ENCODE assay signal across 1 cellular context in the genomic region with DNA sequence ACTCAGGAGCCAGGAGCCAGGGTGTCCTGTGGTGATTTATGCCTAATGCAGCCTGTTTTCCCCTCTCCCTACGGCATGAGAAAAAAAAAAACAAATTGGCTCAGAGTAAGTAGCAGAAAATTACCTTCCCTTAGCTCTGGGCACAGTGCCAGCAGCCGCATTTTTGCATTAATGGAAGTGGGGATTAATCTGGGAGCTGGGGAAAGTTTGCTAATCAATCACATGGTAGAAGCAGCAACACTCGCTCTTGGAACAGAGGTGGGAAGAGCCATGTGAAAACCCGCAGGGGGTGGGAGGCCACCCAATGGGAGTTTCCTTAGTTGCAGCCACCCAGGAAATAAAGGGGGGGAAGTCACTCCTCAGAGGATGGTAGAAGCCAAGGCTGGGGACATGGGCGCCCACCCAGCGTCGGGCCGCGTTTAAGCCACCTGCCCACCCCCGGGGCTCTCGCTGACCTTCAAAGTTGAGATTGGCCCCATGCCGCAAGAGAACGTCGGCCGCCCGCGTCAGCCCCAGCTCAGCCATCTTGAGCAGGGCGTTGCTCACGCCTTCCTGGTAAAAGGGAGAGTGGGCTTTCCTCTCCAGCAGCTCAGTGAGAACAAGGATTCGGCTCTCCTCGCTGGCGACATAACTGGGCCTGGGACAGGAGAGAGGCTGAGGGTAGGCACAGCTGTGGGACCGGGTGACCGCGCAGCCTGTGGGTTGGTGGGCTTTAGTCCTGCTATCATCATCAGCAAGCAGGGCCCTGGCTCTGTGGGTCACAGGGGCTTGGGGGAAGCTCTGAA.
TF ChIP-seq lines count a peak whose summit lies in the region.

No MANE protein-coding gene starts in this region.

TF ChIP-seq in HEK293, 187 proteins besides CTCF, POLR2A, EP300 and RAD21 (continued from another document and continues in another):
- TF ChIP-seq, protein P1, sequence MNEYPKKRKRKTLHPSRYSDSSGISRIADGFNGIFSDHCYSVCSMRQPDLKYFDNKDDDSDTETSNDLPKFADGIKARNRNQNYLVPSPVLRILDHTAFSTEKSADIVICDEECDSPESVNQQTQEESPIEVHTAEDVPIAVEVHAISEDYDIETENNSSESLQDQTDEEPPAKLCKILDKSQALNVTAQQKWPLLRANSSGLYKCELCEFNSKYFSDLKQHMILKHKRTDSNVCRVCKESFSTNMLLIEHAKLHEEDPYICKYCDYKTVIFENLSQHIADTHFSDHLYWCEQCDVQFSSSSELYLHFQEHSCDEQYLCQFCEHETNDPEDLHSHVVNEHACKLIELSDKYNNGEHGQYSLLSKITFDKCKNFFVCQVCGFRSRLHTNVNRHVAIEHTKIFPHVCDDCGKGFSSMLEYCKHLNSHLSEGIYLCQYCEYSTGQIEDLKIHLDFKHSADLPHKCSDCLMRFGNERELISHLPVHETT (tag by site-specific recombination; IDR thresholded peaks at IDR 0.05) = peak; percentile 80; the same call in 1 of the 2 replicates
- TF ChIP-seq ZNF610 (tag by site-specific recombination; IDR thresholded peaks at IDR 0.05; ENCODE audit: borderline replicate concordance) (peak; percentile 41; the same call in 1 of the 2 replicates), ZNF529 (tag by site-specific recombination; IDR thresholded peaks at IDR 0.05; ENCODE audit: insufficient replicate concordance) (no peak), ZNF626 (tag by site-specific recombination; IDR thresholded peaks at IDR 0.05) (no peak), ZSCAN30 (tag by site-specific recombination; IDR thresholded peaks at IDR 0.05) (no peak; the same call in 1 of the 2 replicates), ZNF701 (tag by site-specific recombination; IDR thresholded peaks at IDR 0.05) (no peak), ZNF391 (tag by site-specific recombination; IDR thresholded peaks at IDR 0.05; ENCODE audit: borderline replicate concordance, low read depth) (peak; percentile 61; the same call in 1 of the 2 replicates), ZNF266 (tag by site-specific recombination; IDR thresholded peaks at IDR 0.05; ENCODE audit: low read depth) (no peak), ZNF792 (tag by site-specific recombination; IDR thresholded peaks at IDR 0.05) (no peak), ZSCAN16 (tag by site-specific recombination; IDR thresholded peaks at IDR 0.05) (no peak), FEZF1 (tag by site-specific recombination; IDR thresholded peaks at IDR 0.05) (peak; percentile 70), ZNF423 (tag by site-specific recombination; IDR thresholded peaks at IDR 0.05) (peak; percentile 97), ZNF121 (tag by site-specific recombination; IDR thresholded peaks at IDR 0.05) (no peak), ZBTB48 (tag by site-specific recombination; IDR thresholded peaks at IDR 0.05) (peak; percentile 97), ZNF155 (tag by site-specific recombination; IDR thresholded peaks at IDR 0.05) (no peak), ZNF211 (tag by site-specific recombination; IDR thresholded peaks at IDR 0.05; ENCODE audit: low read depth) (no peak), KLF10 (tag by site-specific recombination; IDR thresholded peaks at IDR 0.05) (peak; percentile 92), ZNF37A (tag by site-specific recombination; IDR thresholded peaks at IDR 0.05) (peak; percentile 62; the same call in 1 of the 2 replicates), ZNF24 (tag by site-specific recombination; IDR thresholded peaks at IDR 0.05) (peak; percentile 88), MEIS1 (CRISPR knock-in tag; IDR thresholded peaks at IDR 0.05; ENCODE audit: borderline replicate concordance) (no peak), ZNF544 (tag by site-specific recombination; IDR thresholded peaks at IDR 0.05) (no peak), ZNF239 (tag by site-specific recombination; IDR thresholded peaks at IDR 0.05) (no peak), ZNF426 (tag by site-specific recombination; IDR thresholded peaks at IDR 0.05) (no peak), BCL11B (tag by site-specific recombination; IDR thresholded peaks at IDR 0.05; ENCODE audit: low read depth) (peak; percentile 76), ZNF514 (tag by site-specific recombination; IDR thresholded peaks at IDR 0.05) (no peak), HOXD13 (CRISPR knock-in tag; IDR thresholded peaks at IDR 0.05; ENCODE audit: borderline replicate concordance) (no peak), ZNF571 (tag by site-specific recombination; IDR thresholded peaks at IDR 0.05) (no peak), ZNF16 (tag by site-specific recombination; IDR thresholded peaks at IDR 0.05; ENCODE audit: low read depth) (no peak)
- TF ChIP-seq, protein P2, sequence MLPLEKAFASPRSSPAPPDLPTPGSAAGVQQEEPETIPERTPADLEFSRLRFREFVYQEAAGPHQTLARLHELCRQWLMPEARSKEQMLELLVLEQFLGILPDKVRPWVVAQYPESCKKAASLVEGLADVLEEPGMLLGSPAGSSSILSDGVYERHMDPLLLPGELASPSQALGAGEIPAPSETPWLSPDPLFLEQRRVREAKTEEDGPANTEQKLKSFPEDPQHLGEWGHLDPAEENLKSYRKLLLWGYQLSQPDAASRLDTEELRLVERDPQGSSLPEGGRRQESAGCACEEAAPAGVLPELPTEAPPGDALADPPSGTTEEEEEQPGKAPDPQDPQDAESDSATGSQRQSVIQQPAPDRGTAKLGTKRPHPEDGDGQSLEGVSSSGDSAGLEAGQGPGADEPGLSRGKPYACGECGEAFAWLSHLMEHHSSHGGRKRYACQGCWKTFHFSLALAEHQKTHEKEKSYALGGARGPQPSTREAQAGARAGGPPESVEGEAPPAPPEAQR (tag by site-specific recombination; IDR thresholded peaks at IDR 0.05) = no peak
- TF ChIP-seq, protein P3, sequence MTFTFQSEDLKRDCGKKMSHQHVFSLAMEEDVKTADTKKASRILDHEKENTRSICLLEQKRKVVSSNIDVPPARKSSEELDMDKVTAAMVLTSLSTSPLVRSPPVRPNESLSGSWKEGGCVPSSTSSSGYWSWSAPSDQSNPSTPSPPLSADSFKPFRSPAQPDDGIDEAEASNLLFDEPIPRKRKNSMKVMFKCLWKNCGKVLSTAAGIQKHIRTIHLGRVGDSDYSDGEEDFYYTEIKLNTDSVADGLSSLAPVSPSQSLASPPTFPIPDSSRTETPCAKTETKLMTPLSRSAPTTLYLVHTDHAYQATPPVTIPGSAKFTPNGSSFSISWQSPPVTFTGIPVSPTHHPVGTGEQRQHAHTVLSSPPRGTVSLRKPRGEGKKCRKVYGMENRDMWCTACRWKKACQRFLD (tag by site-specific recombination; IDR thresholded peaks at IDR 0.05) = no peak
- TF ChIP-seq, protein P4, sequence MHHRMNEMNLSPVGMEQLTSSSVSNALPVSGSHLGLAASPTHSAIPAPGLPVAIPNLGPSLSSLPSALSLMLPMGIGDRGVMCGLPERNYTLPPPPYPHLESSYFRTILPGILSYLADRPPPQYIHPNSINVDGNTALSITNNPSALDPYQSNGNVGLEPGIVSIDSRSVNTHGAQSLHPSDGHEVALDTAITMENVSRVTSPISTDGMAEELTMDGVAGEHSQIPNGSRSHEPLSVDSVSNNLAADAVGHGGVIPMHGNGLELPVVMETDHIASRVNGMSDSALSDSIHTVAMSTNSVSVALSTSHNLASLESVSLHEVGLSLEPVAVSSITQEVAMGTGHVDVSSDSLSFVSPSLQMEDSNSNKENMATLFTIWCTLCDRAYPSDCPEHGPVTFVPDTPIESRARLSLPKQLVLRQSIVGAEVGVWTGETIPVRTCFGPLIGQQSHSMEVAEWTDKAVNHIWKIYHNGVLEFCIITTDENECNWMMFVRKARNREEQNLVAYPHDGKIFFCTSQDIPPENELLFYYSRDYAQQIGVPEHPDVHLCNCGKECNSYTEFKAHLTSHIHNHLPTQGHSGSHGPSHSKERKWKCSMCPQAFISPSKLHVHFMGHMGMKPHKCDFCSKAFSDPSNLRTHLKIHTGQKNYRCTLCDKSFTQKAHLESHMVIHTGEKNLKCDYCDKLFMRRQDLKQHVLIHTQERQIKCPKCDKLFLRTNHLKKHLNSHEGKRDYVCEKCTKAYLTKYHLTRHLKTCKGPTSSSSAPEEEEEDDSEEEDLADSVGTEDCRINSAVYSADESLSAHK (tag by site-specific recombination; IDR thresholded peaks at IDR 0.05) = peak; percentile 82
- TF ChIP-seq, protein P5, sequence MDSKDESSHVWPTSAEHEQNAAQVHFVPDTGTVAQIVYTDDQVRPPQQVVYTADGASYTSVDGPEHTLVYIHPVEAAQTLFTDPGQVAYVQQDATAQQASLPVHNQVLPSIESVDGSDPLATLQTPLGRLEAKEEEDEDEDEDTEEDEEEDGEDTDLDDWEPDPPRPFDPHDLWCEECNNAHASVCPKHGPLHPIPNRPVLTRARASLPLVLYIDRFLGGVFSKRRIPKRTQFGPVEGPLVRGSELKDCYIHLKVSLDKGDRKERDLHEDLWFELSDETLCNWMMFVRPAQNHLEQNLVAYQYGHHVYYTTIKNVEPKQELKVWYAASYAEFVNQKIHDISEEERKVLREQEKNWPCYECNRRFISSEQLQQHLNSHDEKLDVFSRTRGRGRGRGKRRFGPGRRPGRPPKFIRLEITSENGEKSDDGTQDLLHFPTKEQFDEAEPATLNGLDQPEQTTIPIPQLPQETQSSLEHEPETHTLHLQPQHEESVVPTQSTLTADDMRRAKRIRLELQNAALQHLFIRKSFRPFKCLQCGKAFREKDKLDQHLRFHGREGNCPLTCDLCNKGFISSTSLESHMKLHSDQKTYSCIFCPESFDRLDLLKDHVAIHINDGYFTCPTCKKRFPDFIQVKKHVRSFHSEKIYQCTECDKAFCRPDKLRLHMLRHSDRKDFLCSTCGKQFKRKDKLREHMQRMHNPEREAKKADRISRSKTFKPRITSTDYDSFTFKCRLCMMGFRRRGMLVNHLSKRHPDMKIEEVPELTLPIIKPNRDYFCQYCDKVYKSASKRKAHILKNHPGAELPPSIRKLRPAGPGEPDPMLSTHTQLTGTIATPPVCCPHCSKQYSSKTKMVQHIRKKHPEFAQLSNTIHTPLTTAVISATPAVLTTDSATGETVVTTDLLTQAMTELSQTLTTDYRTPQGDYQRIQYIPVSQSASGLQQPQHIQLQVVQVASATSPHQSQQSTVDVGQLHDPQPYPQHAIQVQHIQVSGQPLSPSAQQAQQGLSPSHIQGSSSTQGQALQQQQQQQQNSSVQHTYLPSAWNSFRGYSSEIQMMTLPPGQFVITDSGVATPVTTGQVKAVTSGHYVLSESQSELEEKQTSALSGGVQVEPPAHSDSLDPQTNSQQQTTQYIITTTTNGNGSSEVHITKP (tag by site-specific recombination; IDR thresholded peaks at IDR 0.05) = peak; percentile 99
- TF ChIP-seq, protein P6, sequence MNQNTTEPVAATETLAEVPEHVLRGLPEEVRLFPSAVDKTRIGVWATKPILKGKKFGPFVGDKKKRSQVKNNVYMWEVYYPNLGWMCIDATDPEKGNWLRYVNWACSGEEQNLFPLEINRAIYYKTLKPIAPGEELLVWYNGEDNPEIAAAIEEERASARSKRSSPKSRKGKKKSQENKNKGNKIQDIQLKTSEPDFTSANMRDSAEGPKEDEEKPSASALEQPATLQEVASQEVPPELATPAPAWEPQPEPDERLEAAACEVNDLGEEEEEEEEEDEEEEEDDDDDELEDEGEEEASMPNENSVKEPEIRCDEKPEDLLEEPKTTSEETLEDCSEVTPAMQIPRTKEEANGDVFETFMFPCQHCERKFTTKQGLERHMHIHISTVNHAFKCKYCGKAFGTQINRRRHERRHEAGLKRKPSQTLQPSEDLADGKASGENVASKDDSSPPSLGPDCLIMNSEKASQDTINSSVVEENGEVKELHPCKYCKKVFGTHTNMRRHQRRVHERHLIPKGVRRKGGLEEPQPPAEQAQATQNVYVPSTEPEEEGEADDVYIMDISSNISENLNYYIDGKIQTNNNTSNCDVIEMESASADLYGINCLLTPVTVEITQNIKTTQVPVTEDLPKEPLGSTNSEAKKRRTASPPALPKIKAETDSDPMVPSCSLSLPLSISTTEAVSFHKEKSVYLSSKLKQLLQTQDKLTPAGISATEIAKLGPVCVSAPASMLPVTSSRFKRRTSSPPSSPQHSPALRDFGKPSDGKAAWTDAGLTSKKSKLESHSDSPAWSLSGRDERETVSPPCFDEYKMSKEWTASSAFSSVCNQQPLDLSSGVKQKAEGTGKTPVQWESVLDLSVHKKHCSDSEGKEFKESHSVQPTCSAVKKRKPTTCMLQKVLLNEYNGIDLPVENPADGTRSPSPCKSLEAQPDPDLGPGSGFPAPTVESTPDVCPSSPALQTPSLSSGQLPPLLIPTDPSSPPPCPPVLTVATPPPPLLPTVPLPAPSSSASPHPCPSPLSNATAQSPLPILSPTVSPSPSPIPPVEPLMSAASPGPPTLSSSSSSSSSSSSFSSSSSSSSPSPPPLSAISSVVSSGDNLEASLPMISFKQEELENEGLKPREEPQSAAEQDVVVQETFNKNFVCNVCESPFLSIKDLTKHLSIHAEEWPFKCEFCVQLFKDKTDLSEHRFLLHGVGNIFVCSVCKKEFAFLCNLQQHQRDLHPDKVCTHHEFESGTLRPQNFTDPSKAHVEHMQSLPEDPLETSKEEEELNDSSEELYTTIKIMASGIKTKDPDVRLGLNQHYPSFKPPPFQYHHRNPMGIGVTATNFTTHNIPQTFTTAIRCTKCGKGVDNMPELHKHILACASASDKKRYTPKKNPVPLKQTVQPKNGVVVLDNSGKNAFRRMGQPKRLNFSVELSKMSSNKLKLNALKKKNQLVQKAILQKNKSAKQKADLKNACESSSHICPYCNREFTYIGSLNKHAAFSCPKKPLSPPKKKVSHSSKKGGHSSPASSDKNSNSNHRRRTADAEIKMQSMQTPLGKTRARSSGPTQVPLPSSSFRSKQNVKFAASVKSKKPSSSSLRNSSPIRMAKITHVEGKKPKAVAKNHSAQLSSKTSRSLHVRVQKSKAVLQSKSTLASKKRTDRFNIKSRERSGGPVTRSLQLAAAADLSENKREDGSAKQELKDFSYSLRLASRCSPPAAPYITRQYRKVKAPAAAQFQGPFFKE (tag by site-specific recombination; IDR thresholded peaks at IDR 0.05; ENCODE audit: borderline replicate concordance) = no peak
- TF ChIP-seq, protein P7, sequence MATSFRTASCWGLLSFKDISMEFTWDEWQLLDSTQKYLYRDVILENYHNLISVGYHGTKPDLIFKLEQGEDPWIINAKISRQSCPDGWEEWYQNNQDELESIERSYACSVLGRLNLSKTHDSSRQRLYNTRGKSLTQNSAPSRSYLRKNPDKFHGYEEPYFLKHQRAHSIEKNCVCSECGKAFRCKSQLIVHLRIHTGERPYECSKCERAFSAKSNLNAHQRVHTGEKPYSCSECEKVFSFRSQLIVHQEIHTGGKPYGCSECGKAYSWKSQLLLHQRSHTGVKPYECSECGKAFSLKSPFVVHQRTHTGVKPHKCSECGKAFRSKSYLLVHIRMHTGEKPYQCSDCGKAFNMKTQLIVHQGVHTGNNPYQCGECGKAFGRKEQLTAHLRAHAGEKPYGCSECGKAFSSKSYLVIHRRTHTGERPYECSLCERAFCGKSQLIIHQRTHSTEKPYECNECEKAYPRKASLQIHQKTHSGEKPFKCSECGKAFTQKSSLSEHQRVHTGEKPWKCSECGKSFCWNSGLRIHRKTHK (tag by site-specific recombination; IDR thresholded peaks at IDR 0.05) = no peak
- TF ChIP-seq, protein P8, sequence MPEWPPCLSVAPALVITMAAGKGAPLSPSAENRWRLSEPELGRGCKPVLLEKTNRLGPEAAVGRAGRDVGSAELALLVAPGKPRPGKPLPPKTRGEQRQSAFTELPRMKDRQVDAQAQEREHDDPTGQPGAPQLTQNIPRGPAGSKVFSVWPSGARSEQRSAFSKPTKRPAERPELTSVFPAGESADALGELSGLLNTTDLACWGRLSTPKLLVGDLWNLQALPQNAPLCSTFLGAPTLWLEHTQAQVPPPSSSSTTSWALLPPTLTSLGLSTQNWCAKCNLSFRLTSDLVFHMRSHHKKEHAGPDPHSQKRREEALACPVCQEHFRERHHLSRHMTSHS (tag by site-specific recombination; IDR thresholded peaks at IDR 0.05) = no peak
